ENCODE assay signal across 1 cellular context in the genomic region with DNA sequence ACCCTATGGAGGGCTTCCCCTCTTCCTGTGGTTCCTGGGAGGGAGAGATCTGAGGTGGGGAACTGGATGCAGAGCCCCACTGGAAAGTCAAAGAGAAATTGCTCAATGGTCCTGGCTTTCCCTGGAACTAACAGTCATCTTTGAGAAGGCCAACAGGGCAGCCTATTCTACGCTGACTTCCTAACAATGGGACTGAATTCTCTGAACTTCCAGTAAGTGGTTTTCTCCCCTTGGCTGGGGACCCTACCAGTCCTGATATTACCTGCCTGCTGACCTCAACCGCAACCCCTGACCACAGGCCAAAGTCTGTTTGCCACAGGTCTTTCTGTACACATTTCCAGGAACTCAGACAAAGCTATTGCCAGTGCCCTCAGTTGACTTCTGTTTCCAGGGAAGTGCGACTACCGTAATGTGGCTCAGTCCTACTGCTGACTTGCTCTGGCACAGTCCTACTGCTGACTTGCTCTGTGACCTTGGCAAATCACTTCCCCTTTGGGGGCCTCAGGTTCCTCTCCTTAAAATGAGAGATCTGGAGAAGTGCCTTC.
TF ChIP-seq lines count a peak whose summit lies in the region.

No MANE protein-coding gene starts in this region.

TF ChIP-seq in HepG2, 621 proteins besides CTCF, POLR2A, EP300 and RAD21 (continued from another document and continues in another):
- TF ChIP-seq, protein P1, sequence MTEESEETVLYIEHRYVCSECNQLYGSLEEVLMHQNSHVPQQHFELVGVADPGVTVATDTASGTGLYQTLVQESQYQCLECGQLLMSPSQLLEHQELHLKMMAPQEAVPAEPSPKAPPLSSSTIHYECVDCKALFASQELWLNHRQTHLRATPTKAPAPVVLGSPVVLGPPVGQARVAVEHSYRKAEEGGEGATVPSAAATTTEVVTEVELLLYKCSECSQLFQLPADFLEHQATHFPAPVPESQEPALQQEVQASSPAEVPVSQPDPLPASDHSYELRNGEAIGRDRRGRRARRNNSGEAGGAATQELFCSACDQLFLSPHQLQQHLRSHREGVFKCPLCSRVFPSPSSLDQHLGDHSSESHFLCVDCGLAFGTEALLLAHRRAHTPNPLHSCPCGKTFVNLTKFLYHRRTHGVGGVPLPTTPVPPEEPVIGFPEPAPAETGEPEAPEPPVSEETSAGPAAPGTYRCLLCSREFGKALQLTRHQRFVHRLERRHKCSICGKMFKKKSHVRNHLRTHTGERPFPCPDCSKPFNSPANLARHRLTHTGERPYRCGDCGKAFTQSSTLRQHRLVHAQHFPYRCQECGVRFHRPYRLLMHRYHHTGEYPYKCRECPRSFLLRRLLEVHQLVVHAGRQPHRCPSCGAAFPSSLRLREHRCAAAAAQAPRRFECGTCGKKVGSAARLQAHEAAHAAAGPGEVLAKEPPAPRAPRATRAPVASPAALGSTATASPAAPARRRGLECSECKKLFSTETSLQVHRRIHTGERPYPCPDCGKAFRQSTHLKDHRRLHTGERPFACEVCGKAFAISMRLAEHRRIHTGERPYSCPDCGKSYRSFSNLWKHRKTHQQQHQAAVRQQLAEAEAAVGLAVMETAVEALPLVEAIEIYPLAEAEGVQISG (CRISPR knock-in tag; IDR thresholded peaks at IDR 0.05) = peak; percentile 77
- TF ChIP-seq RXRA (CRISPR knock-in tag; IDR thresholded peaks at IDR 0.05) = peak; percentile 100
- TF ChIP-seq ZNF101 (CRISPR knock-in tag; IDR thresholded peaks at IDR 0.05; ENCODE audit: borderline replicate concordance, low read depth) = no peak
- peak; percentile 100 for TF ChIP-seq NCOA2 (CRISPR knock-in tag; IDR thresholded peaks at IDR 0.05)
- peak; percentile 79; the same call in 1 of the 2 replicates for TF ChIP-seq THYN1 (CRISPR knock-in tag; IDR thresholded peaks at IDR 0.05; ENCODE audit: borderline replicate concordance, low read depth)
- peak; percentile 60; the same call in 1 of the 2 replicates for TF ChIP-seq MXD4 (CRISPR knock-in tag; IDR thresholded peaks at IDR 0.05)
- TF ChIP-seq ZNF30 (CRISPR knock-in tag; IDR thresholded peaks at IDR 0.05) = no peak
- TF ChIP-seq, protein P2, sequence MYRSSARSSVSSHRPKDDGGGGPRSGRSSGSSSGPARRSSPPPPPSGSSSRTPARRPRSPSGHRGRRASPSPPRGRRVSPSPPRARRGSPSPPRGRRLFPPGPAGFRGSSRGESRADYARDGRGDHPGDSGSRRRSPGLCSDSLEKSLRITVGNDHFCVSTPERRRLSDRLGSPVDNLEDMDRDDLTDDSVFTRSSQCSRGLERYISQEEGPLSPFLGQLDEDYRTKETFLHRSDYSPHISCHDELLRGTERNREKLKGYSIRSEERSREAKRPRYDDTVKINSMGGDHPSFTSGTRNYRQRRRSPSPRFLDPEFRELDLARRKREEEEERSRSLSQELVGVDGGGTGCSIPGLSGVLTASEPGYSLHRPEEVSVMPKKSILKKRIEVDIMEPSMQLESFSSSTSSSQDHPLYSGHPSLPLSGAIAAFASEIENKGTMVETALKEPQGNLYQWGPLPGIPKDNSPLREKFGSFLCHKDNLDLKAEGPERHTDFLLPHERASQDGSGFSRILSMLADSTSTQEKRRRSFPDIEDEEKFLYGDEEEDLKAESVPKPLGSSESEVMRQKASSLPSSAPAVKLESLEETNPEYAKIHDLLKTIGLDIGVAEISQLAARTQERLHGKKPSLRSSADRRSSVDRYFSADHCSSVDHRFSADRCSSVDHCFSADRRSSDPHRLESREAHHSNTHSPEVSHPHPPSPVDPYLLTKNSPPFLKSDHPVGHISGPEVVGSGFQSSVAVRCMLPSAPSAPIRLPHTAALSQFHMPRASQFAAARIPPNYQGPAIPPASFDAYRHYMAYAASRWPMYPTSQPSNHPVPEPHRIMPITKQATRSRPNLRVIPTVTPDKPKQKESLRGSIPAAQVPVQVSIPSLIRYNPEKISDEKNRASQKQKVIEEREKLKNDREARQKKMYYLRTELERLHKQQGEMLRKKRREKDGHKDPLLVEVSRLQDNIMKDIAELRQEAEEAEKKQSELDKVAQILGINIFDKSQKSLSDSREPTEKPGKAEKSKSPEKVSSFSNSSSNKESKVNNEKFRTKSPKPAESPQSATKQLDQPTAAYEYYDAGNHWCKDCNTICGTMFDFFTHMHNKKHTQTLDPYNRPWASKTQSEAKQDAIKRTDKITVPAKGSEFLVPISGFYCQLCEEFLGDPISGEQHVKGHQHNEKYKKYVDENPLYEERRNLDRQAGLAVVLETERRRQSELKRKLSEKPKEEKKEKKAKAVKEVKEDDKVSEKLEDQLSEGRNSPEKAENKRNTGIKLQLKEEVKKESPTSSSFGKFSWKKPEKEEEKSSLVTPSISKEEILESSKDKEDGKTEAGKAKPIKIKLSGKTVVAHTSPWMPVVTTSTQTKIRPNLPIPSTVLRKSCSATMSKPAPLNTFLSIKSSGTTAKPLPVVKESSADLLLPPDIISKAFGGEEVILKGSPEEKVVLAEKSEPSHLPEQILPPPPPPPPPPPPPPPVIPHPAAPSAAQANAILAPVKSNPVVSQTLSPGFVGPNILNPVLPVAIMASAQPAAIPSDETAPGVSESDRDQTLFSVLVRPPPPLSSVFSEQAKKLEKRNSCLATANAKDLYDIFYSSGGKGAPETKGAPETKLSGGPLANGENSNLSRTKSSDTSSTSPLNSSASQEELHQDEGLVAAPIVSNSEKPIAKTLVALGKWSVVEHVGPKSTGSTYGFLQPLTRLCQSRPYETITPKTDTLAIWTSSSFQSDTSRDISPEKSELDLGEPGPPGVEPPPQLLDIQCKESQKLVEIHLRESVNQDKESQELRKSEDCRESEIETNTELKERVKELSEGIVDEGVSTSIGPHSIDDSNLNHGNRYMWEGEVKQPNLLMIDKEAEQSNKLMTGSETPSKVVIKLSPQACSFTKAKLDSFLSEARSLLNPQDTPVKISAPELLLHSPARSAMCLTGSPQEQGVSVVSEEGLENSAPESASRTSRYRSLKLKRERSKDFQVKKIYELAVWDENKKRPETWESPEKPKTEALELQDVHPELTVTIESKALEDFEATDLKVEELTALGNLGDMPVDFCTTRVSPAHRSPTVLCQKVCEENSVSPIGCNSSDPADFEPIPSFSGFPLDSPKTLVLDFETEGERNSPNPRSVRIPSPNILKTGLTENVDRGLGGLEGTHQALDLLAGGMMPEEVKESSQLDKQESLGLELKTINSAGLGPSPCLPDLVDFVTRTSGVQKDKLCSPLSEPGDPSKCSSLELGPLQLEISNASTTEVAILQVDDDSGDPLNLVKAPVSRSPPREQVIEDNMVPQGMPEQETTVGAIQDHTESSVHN (CRISPR knock-in tag; IDR thresholded peaks at IDR 0.05) = 0 out of 2 replicates have a peak, but pooled peaks have one; percentile 89
- no peak; the same call in 1 of the 2 replicates for TF ChIP-seq ZNF749 (CRISPR knock-in tag; IDR thresholded peaks at IDR 0.05; ENCODE audit: borderline replicate concordance)
- TF ChIP-seq ZNF776 (CRISPR knock-in tag; IDR thresholded peaks at IDR 0.05) = no peak
- peak; percentile 67; the same call in 1 of the 2 replicates for TF ChIP-seq ZNF83 (CRISPR knock-in tag; IDR thresholded peaks at IDR 0.05; ENCODE audit: borderline replicate concordance)
- peak; percentile 85 for TF ChIP-seq SAP130 (CRISPR knock-in tag; IDR thresholded peaks at IDR 0.05; ENCODE audit: low read depth)
- TF ChIP-seq, protein P3, sequence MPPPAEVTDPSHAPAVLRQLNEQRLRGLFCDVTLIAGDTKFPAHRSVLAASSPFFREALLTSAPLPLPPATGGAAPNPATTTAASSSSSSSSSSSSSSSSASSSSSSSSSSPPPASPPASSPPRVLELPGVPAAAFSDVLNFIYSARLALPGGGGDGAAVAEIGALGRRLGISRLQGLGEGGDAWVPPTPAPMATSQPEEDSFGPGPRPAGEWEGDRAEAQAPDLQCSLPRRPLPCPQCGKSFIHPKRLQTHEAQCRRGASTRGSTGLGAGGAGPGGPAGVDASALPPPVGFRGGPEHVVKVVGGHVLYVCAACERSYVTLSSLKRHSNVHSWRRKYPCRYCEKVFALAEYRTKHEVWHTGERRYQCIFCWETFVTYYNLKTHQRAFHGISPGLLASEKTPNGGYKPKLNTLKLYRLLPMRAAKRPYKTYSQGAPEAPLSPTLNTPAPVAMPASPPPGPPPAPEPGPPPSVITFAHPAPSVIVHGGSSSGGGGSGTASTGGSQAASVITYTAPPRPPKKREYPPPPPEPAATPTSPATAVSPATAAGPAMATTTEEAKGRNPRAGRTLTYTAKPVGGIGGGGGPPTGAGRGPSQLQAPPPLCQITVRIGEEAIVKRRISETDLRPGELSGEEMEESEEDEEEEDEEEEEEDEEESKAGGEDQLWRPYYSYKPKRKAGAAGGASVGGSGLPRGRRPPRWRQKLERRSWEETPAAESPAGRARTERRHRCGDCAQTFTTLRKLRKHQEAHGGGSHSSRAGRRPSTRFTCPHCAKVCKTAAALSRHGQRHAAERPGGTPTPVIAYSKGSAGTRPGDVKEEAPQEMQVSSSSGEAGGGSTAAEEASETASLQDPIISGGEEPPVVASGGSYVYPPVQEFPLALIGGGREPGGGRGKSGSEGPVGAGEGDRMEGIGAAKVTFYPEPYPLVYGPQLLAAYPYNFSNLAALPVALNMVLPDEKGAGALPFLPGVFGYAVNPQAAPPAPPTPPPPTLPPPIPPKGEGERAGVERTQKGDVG (CRISPR knock-in tag; IDR thresholded peaks at IDR 0.05; ENCODE audit: borderline replicate concordance) = peak; percentile 96; the same call in 1 of the 2 replicates
- TF ChIP-seq, protein P4, sequence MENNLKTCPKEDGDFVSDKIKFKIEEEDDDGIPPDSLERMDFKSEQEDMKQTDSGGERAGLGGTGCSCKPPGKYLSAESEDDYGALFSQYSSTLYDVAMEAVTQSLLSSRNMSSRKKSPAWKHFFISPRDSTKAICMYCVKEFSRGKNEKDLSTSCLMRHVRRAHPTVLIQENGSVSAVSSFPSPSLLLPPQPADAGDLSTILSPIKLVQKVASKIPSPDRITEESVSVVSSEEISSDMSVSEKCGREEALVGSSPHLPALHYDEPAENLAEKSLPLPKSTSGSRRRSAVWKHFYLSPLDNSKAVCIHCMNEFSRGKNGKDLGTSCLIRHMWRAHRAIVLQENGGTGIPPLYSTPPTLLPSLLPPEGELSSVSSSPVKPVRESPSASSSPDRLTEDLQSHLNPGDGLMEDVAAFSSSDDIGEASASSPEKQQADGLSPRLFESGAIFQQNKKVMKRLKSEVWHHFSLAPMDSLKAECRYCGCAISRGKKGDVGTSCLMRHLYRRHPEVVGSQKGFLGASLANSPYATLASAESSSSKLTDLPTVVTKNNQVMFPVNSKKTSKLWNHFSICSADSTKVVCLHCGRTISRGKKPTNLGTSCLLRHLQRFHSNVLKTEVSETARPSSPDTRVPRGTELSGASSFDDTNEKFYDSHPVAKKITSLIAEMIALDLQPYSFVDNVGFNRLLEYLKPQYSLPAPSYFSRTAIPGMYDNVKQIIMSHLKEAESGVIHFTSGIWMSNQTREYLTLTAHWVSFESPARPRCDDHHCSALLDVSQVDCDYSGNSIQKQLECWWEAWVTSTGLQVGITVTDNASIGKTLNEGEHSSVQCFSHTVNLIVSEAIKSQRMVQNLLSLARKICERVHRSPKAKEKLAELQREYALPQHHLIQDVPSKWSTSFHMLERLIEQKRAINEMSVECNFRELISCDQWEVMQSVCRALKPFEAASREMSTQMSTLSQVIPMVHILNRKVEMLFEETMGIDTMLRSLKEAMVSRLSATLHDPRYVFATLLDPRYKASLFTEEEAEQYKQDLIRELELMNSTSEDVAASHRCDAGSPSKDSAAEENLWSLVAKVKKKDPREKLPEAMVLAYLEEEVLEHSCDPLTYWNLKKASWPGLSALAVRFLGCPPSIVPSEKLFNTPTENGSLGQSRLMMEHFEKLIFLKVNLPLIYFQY (CRISPR knock-in tag; IDR thresholded peaks at IDR 0.05; ENCODE audit: borderline replicate concordance) = no peak
- peak; percentile 48; the same call in 1 of the 2 replicates for TF ChIP-seq ZBTB20 (CRISPR knock-in tag; IDR thresholded peaks at IDR 0.05; ENCODE audit: borderline replicate concordance, low read depth)
- TF ChIP-seq GZF1 (CRISPR knock-in tag; IDR thresholded peaks at IDR 0.05) = peak; percentile 97
- peak; percentile 61 for TF ChIP-seq KMT2B (CRISPR knock-in tag; IDR thresholded peaks at IDR 0.05)
- TF ChIP-seq REPIN1 (CRISPR knock-in tag; IDR thresholded peaks at IDR 0.05; ENCODE audit: borderline replicate concordance, low read depth) = peak; percentile 91; the same call in 1 of the 2 replicates
- peak; percentile 97 for TF ChIP-seq HDAC2 (CRISPR knock-in tag; IDR thresholded peaks at IDR 0.05)
- peak; percentile 54; the same call in 1 of the 2 replicates for TF ChIP-seq ZSCAN25 (CRISPR knock-in tag; IDR thresholded peaks at IDR 0.05)
- TF ChIP-seq ZNF432 (CRISPR knock-in tag; IDR thresholded peaks at IDR 0.05; ENCODE audit: borderline replicate concordance) = no peak
- TF ChIP-seq ZNF296 (CRISPR knock-in tag; conservative IDR thresholded peaks at IDR 0.05) = no peak
- TF ChIP-seq ZNF619 (CRISPR knock-in tag; IDR thresholded peaks at IDR 0.05) = peak; percentile 70; the same call in 1 of the 2 replicates
- no peak for TF ChIP-seq ZNF850 (CRISPR knock-in tag; conservative IDR thresholded peaks at IDR 0.05)
- TF ChIP-seq TBX2 (CRISPR knock-in tag; IDR thresholded peaks at IDR 0.05; ENCODE audit: borderline replicate concordance) = peak; percentile 93
- TF ChIP-seq ZNF12 (CRISPR knock-in tag; IDR thresholded peaks at IDR 0.05) = no peak
- TF ChIP-seq ZBTB8A (CRISPR knock-in tag; IDR thresholded peaks at IDR 0.05; ENCODE audit: borderline replicate concordance, low read depth) = no peak
- TF ChIP-seq ZNF263 (CRISPR knock-in tag; IDR thresholded peaks at IDR 0.05) = 0 out of 2 replicates have a peak, but pooled peaks have one; percentile 27
- TF ChIP-seq, protein P5, sequence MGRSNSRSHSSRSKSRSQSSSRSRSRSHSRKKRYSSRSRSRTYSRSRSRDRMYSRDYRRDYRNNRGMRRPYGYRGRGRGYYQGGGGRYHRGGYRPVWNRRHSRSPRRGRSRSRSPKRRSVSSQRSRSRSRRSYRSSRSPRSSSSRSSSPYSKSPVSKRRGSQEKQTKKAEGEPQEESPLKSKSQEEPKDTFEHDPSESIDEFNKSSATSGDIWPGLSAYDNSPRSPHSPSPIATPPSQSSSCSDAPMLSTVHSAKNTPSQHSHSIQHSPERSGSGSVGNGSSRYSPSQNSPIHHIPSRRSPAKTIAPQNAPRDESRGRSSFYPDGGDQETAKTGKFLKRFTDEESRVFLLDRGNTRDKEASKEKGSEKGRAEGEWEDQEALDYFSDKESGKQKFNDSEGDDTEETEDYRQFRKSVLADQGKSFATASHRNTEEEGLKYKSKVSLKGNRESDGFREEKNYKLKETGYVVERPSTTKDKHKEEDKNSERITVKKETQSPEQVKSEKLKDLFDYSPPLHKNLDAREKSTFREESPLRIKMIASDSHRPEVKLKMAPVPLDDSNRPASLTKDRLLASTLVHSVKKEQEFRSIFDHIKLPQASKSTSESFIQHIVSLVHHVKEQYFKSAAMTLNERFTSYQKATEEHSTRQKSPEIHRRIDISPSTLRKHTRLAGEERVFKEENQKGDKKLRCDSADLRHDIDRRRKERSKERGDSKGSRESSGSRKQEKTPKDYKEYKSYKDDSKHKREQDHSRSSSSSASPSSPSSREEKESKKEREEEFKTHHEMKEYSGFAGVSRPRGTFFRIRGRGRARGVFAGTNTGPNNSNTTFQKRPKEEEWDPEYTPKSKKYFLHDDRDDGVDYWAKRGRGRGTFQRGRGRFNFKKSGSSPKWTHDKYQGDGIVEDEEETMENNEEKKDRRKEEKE (IDR thresholded peaks at IDR 0.05) = no peak
- peak; percentile 90 for TF ChIP-seq MIXL1 (CRISPR knock-in tag; IDR thresholded peaks at IDR 0.05)
- TF ChIP-seq SRSF1 (optimal IDR thresholded peaks at IDR 0.05; ENCODE audit: low read depth, low read length) = no peak
- no peak for TF ChIP-seq ELF4 (CRISPR knock-in tag; IDR thresholded peaks at IDR 0.05; ENCODE audit: borderline replicate concordance)
- peak; percentile 64 for TF ChIP-seq BORCS8-MEF2B (CRISPR knock-in tag; IDR thresholded peaks at IDR 0.05)
- peak; percentile 68; the same call in 1 of the 2 replicates for TF ChIP-seq SALL2 (CRISPR knock-in tag; IDR thresholded peaks at IDR 0.05)
- TF ChIP-seq HNRNPLL (IDR thresholded peaks at IDR 0.05; ENCODE audit: low read depth, low read length, poor library complexity, severe bottlenecking) = peak; percentile 34
- TF ChIP-seq XRCC5 (optimal IDR thresholded peaks at IDR 0.05; ENCODE audit: low read length) = peak; percentile 64
- peak; percentile 64; the same call in 1 of the 2 replicates for TF ChIP-seq EHMT2 (IDR thresholded peaks at IDR 0.05; ENCODE audit: borderline replicate concordance, low read depth, low read length)
